ENCODE assay signal across 1 cellular context in genomic region chr6:43090557-43090952, GRCh38.
TF ChIP-seq lines count a peak whose summit lies in the region.

No MANE protein-coding gene starts in this region.

TF ChIP-seq in H1, 55 proteins besides CTCF, POLR2A, EP300 and RAD21:
- TF ChIP-seq RNF2 (IDR thresholded peaks at IDR 0.05; ENCODE audit: borderline replicate concordance, low read depth, low read length, missing control alignments, poor library complexity, severe bottlenecking) (no peak), NANOG (IDR thresholded peaks at IDR 0.05; ENCODE audit: insufficient read depth, low read depth, low read length, poor library complexity, severe bottlenecking) (no peak), FOSL1 (IDR thresholded peaks at IDR 0.05; ENCODE audit: insufficient read depth, low read depth, low read length) (no peak), SRF (IDR thresholded peaks at IDR 0.05; ENCODE audit: low read depth, low read length) (no peak), ASH2L (IDR thresholded peaks at IDR 0.05; ENCODE audit: low read length) (peak; percentile 33), CHD1 (IDR thresholded peaks at IDR 0.05; ENCODE audit: low read depth, low read length) (no peak), SP1 (IDR thresholded peaks at IDR 0.05; ENCODE audit: low read depth, low read length) (0 out of 2 replicates have a peak, but pooled peaks have one; percentile 2), ATF3 (IDR thresholded peaks at IDR 0.05; ENCODE audit: insufficient read depth, low read depth, low read length) (no peak)
